In the genomic region with DNA sequence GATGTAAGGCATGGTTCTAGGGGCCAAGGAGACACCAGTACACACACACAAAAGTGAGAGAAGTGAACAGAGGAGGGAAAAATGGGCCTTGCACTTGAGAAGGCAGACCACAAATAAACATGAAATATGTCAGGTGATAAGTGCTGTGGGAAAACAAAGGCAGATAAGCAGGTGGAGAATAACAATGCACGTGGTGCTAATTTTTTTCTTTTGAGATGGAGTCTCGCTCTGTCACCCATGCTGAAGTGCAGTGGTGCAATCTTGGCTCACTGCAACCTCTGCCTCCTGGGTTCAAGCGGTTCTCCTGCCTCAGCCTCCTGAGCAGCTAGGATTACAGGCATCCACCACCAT, we compare ENCODE assay signal across 6 cellular contexts. TPM values are rescaled to one million over a fixed set of nuclear protein-coding genes. Genes with fewer than 3 reads are reported as not detected.
"Had no signal": no experiment of that assay in that cellular context is flagged by ENCODE, and none has a peak within 500 bp of the region (broad histone marks: within the 10 kb centered on the region; RNA-seq: fewer than 3 reads in every experiment).

No MANE protein-coding gene starts in this region.

RNA-seq across cellular contexts. Expression of gene ACKR4, which starts 41.1 kb away (rescaled TPM):
- total RNA-seq: activated CD4-positive, alpha-beta memory T cell treated with anti-CD3 and anti-CD28 coated beads, Interleukin-2, amount 10 ng/mL, durations not matched to agents 7 days and 5 days; activated CD8-positive, alpha-beta memory T cell treated with anti-CD3 and anti-CD28 coated beads for 36 hours; activated T-helper 2 cell treated with anti-CD3 and anti-CD28 coated beads, Interferon-gamma antibody, Interleukin-2, Interleukin-4, amounts not matched to agents 10 μg/mL and 5 μg/mL and 100 μg/mL, durations not matched to agents 14 hours and 24 hours and 36 hours; HepG2; SJCRH30; T-helper 2 cell treated with Interferon-gamma antibody and Interleukin-4, amounts not matched to agents 100 ng/mL and 5 ng/mL, for 36 hours had no signal
